In the genomic region with DNA sequence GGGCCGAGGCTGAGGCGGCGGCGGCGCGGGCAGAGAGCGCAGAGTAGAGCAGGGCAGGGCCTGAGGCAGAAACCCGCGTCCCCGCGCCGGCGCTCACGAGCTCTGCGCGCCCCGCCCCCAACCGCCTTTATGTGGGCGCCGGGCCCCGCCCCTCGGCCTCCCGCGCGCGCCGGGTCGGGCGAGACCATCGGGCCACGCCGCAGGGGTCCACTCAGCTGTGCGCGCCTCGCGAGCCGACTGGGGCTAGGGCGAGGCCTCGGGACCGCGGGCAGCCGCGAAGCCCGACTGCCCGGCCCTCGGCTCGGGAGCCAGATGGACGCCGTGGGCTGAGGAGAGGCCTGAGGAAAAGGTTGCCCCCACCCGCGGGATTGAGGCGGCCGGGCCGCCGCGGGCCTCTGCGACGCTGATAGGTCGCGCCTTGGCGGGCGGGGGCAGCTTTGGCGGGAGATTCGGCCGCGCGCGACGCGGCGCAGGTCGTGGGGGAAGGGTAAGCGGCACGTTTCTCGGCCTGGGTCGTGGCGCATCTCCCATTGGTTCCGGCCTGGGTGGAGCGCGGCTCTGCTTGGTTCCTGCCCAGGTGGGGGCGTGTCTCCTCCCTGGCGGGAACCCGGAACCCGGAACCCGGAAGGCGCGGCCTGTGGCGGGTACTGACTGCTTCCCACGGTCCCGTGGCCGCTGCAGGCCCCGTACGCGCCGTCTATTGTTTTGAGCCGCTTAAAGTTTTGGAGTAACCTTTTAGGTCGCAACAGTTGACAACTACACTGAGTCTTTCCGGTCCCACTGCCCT, we compare ENCODE assay signal across 1 cellular context.
TF ChIP-seq lines count a peak whose summit lies in the region.

A gene (minus strand): TSS at position 104 of the 787 bp plus-strand sequence. CDS start 131 bp downstream, outside the sequence.

TF ChIP-seq in HepG2, 621 proteins besides CTCF, POLR2A, EP300 and RAD21 (continued from another document and continues in another):
- TF ChIP-seq ZNF430 (CRISPR knock-in tag; IDR thresholded peaks at IDR 0.05): peak; percentile 95
- TF ChIP-seq REXO4 (CRISPR knock-in tag; IDR thresholded peaks at IDR 0.05; ENCODE audit: borderline replicate concordance): peak; percentile 94
- TF ChIP-seq ZNF138 (CRISPR knock-in tag; IDR thresholded peaks at IDR 0.05; ENCODE audit: low read depth): peak; percentile 98
- TF ChIP-seq MXD4 (CRISPR knock-in tag; IDR thresholded peaks at IDR 0.05): peak; percentile 98
- no peak for TF ChIP-seq ZNF737 (CRISPR knock-in tag; IDR thresholded peaks at IDR 0.05; ENCODE audit: borderline replicate concordance)
- TF ChIP-seq ZNF850 (CRISPR knock-in tag; conservative IDR thresholded peaks at IDR 0.05): 0 out of 2 replicates have a peak, but pooled peaks have one; percentile 68
- peak; percentile 79 for TF ChIP-seq ZNF263 (CRISPR knock-in tag; IDR thresholded peaks at IDR 0.05)
- TF ChIP-seq, protein P1, sequence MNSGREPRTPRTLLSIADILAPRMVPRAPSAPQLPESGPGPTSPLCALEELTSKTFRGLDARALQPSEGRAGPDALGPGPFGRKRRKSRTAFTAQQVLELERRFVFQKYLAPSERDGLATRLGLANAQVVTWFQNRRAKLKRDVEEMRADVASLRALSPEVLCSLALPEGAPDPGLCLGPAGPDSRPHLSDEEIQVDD (CRISPR knock-in tag; IDR thresholded peaks at IDR 0.05; ENCODE audit: borderline replicate concordance): peak; percentile 93; the same call in 1 of the 2 replicates
- TF ChIP-seq NFYC (CRISPR knock-in tag; IDR thresholded peaks at IDR 0.05): peak; percentile 87
- TF ChIP-seq, protein P2, sequence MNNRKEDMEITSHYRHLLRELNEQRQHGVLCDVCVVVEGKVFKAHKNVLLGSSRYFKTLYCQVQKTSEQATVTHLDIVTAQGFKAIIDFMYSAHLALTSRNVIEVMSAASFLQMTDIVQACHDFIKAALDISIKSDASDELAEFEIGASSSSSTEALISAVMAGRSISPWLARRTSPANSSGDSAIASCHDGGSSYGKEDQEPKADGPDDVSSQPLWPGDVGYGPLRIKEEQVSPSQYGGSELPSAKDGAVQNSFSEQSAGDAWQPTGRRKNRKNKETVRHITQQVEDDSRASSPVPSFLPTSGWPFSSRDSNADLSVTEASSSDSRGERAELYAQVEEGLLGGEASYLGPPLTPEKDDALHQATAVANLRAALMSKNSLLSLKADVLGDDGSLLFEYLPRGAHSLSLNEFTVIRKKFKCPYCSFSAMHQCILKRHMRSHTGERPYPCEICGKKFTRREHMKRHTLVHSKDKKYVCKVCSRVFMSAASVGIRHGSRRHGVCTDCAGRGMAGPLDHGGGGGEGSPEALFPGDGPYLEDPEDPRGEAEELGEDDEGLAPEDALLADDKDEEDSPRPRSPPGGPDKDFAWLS (CRISPR knock-in tag; IDR thresholded peaks at IDR 0.05; ENCODE audit: borderline replicate concordance): 0 out of 2 replicates have a peak, but pooled peaks have one; percentile 74
- peak; percentile 84 for TF ChIP-seq ESRRA (CRISPR knock-in tag; IDR thresholded peaks at IDR 0.05; ENCODE audit: low read depth)
- TF ChIP-seq PTBP1 (IDR thresholded peaks at IDR 0.05; ENCODE audit: low read depth, low read length, poor library complexity, severe bottlenecking): no peak
- TF ChIP-seq ARNT2 (CRISPR knock-in tag; IDR thresholded peaks at IDR 0.05; ENCODE audit: low read depth): peak; percentile 99
- peak; percentile 86; the same call in 1 of the 2 replicates for TF ChIP-seq ZNF614 (CRISPR knock-in tag; IDR thresholded peaks at IDR 0.05; ENCODE audit: borderline replicate concordance)
- TF ChIP-seq MIER3 (CRISPR knock-in tag; IDR thresholded peaks at IDR 0.05; ENCODE audit: borderline replicate concordance): 0 out of 2 replicates have a peak, but pooled peaks have one; percentile 27
- peak; percentile 60; the same call in 1 of the 2 replicates for TF ChIP-seq SIX4 (CRISPR knock-in tag; IDR thresholded peaks at IDR 0.05)
- peak; percentile 52; the same call in 1 of the 2 replicates for TF ChIP-seq NFE2L1 (CRISPR knock-in tag; IDR thresholded peaks at IDR 0.05; ENCODE audit: borderline replicate concordance)
- TF ChIP-seq, protein P3, sequence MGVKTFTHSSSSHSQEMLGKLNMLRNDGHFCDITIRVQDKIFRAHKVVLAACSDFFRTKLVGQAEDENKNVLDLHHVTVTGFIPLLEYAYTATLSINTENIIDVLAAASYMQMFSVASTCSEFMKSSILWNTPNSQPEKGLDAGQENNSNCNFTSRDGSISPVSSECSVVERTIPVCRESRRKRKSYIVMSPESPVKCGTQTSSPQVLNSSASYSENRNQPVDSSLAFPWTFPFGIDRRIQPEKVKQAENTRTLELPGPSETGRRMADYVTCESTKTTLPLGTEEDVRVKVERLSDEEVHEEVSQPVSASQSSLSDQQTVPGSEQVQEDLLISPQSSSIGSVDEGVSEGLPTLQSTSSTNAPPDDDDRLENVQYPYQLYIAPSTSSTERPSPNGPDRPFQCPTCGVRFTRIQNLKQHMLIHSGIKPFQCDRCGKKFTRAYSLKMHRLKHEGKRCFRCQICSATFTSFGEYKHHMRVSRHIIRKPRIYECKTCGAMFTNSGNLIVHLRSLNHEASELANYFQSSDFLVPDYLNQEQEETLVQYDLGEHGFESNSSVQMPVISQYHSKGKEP (CRISPR knock-in tag; IDR thresholded peaks at IDR 0.05): 0 out of 2 replicates have a peak, but pooled peaks have one; percentile 90
- TF ChIP-seq NCOA1 (CRISPR knock-in tag; IDR thresholded peaks at IDR 0.05): no peak
- TF ChIP-seq JUNB (CRISPR knock-in tag; IDR thresholded peaks at IDR 0.05; ENCODE audit: borderline replicate concordance): peak; percentile 81; the same call in 1 of the 2 replicates
- TF ChIP-seq, protein P4, sequence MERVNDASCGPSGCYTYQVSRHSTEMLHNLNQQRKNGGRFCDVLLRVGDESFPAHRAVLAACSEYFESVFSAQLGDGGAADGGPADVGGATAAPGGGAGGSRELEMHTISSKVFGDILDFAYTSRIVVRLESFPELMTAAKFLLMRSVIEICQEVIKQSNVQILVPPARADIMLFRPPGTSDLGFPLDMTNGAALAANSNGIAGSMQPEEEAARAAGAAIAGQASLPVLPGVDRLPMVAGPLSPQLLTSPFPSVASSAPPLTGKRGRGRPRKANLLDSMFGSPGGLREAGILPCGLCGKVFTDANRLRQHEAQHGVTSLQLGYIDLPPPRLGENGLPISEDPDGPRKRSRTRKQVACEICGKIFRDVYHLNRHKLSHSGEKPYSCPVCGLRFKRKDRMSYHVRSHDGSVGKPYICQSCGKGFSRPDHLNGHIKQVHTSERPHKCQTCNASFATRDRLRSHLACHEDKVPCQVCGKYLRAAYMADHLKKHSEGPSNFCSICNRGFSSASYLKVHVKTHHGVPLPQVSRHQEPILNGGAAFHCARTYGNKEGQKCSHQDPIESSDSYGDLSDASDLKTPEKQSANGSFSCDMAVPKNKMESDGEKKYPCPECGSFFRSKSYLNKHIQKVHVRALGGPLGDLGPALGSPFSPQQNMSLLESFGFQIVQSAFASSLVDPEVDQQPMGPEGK (CRISPR knock-in tag; IDR thresholded peaks at IDR 0.05): peak; percentile 82
- TF ChIP-seq MEIS1 (CRISPR knock-in tag; IDR thresholded peaks at IDR 0.05; ENCODE audit: borderline replicate concordance): peak; percentile 85
- TF ChIP-seq, protein P5, sequence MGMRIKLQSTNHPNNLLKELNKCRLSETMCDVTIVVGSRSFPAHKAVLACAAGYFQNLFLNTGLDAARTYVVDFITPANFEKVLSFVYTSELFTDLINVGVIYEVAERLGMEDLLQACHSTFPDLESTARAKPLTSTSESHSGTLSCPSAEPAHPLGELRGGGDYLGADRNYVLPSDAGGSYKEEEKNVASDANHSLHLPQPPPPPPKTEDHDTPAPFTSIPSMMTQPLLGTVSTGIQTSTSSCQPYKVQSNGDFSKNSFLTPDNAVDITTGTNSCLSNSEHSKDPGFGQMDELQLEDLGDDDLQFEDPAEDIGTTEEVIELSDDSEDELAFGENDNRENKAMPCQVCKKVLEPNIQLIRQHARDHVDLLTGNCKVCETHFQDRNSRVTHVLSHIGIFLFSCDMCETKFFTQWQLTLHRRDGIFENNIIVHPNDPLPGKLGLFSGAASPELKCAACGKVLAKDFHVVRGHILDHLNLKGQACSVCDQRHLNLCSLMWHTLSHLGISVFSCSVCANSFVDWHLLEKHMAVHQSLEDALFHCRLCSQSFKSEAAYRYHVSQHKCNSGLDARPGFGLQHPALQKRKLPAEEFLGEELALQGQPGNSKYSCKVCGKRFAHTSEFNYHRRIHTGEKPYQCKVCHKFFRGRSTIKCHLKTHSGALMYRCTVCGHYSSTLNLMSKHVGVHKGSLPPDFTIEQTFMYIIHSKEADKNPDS (CRISPR knock-in tag; IDR thresholded peaks at IDR 0.05): no peak
- TF ChIP-seq KLF15 (CRISPR knock-in tag; IDR thresholded peaks at IDR 0.05; ENCODE audit: borderline replicate concordance): peak; percentile 97
- TF ChIP-seq ZNF382 (CRISPR knock-in tag; IDR thresholded peaks at IDR 0.05; ENCODE audit: borderline replicate concordance): no peak
- TF ChIP-seq, protein P6, sequence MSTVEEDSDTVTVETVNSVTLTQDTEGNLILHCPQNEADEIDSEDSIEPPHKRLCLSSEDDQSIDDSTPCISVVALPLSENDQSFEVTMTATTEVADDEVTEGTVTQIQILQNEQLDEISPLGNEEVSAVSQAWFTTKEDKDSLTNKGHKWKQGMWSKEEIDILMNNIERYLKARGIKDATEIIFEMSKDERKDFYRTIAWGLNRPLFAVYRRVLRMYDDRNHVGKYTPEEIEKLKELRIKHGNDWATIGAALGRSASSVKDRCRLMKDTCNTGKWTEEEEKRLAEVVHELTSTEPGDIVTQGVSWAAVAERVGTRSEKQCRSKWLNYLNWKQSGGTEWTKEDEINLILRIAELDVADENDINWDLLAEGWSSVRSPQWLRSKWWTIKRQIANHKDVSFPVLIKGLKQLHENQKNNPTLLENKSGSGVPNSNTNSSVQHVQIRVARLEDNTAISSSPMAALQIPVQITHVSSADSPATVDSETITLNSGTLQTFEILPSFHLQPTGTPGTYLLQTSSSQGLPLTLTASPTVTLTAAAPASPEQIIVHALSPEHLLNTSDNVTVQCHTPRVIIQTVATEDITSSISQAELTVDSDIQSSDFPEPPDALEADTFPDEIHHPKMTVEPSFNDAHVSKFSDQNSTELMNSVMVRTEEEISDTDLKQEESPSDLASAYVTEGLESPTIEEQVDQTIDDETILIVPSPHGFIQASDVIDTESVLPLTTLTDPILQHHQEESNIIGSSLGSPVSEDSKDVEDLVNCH (CRISPR knock-in tag; IDR thresholded peaks at IDR 0.05): peak; percentile 61; the same call in 1 of the 2 replicates
- peak; percentile 88 for TF ChIP-seq ZFY (CRISPR knock-in tag; IDR thresholded peaks at IDR 0.05)
- TF ChIP-seq MYNN (CRISPR knock-in tag; IDR thresholded peaks at IDR 0.05; ENCODE audit: low read depth): peak; percentile 87; the same call in 1 of the 2 replicates
- TF ChIP-seq SIN3B (IDR thresholded peaks at IDR 0.05; ENCODE audit: low read length): peak; percentile 36; the same call in 1 of the 2 replicates
- peak; percentile 93; the same call in 1 of the 2 replicates for TF ChIP-seq AHR (CRISPR knock-in tag; IDR thresholded peaks at IDR 0.05)
- TF ChIP-seq, protein P7, sequence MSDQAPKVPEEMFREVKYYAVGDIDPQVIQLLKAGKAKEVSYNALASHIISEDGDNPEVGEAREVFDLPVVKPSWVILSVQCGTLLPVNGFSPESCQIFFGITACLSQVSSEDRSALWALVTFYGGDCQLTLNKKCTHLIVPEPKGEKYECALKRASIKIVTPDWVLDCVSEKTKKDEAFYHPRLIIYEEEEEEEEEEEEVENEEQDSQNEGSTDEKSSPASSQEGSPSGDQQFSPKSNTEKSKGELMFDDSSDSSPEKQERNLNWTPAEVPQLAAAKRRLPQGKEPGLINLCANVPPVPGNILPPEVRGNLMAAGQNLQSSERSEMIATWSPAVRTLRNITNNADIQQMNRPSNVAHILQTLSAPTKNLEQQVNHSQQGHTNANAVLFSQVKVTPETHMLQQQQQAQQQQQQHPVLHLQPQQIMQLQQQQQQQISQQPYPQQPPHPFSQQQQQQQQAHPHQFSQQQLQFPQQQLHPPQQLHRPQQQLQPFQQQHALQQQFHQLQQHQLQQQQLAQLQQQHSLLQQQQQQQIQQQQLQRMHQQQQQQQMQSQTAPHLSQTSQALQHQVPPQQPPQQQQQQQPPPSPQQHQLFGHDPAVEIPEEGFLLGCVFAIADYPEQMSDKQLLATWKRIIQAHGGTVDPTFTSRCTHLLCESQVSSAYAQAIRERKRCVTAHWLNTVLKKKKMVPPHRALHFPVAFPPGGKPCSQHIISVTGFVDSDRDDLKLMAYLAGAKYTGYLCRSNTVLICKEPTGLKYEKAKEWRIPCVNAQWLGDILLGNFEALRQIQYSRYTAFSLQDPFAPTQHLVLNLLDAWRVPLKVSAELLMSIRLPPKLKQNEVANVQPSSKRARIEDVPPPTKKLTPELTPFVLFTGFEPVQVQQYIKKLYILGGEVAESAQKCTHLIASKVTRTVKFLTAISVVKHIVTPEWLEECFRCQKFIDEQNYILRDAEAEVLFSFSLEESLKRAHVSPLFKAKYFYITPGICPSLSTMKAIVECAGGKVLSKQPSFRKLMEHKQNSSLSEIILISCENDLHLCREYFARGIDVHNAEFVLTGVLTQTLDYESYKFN (CRISPR knock-in tag; conservative IDR thresholded peaks at IDR 0.05): peak; percentile 69
